Comparison of ENCODE assay signal across 18 cellular contexts in genomic region chr5:40734986-40735385, GRCh38. TPM values are rescaled to one million over a fixed set of nuclear protein-coding genes. Genes with fewer than 3 reads are reported as not detected.
DNase-seq lines count a peak whose midpoint lies in the region; ATAC-seq and TF ChIP-seq lines count a peak whose summit lies in the region.
"Had no signal": no experiment of that assay in that cellular context is flagged by ENCODE, and none has a peak within 500 bp of the region (broad histone marks: within the 10 kb centered on the region; RNA-seq: fewer than 3 reads in every experiment).

No MANE protein-coding gene starts in this region.

- no peaks in the 10 kb centered on the region for H3K9me3 ChIP-seq in transverse colon

- H3K27ac Mint-ChIP-seq in activated naive CD8-positive, alpha-beta T cell, result peak overlapping the region; percentile 30
- no peak overlapping the region for H3K27ac Mint-ChIP-seq in activated naive CD8-positive, alpha-beta T cell treated with anti-CD3 and anti-CD28 coated beads, Interleukin-2, amount 50 U/mL, for 24 hours

- intact Hi-C loops in transverse colon (cut with DNase I; ENCODE audit: low total_unique reads), result loop anchor here (10.0 kb wide), 1 partner anchor 1020 kb away; no protein-coding TSS in a partner anchor

- H3K27ac ChIP-seq in VCaP (peak overlapping the region; percentile 96), foreskin keratinocyte (no peak overlapping the region), transverse colon (peak overlapping the region; percentile 47 to 76 (median 62))
- H3K27ac ChIP-seq: cardiac muscle cell, parathyroid adenoma had no signal

- TF ChIP-seq EP300 in transverse colon (IDR thresholded peaks at IDR 0.05; ENCODE audit: low read depth), result no peak

- H3K36me3 ChIP-seq in transverse colon, result peaks cover 0 to under 1% (median 0%) of the 10 kb centered on the region in 4 donors
- H3K36me3 ChIP-seq: cardiac muscle cell had no signal

- H3K27me3 ChIP-seq in foreskin keratinocyte (no peaks in the 10 kb centered on the region), transverse colon (no peaks in the 10 kb centered on the region)
- H3K27me3 ChIP-seq: cardiac muscle cell had no signal

- in situ Hi-C loops in transverse colon (cut with MboI; ENCODE audit: low pct_ligation_motif_present in 1 of 4, low pct_unique_long_range_greater_than_20kb in 1 of 4, low sequenced_read_pairs in 3 of 4), result loop anchor here (25.0 kb wide), 3 partner anchors 798 to 1148 kb away; no protein-coding TSS in a partner anchor

- TF ChIP-seq CTCF in VCaP (conservative IDR thresholded peaks at IDR 0.05) (no peak), foreskin keratinocyte (conservative IDR thresholded peaks at IDR 0.05) (no peak), transverse colon (IDR thresholded peaks at IDR 0.05) (no peak)

- no peak for DNase-seq in activated naive CD8-positive, alpha-beta T cell treated with anti-CD3 and anti-CD28 coated beads, Interleukin-2, amount 50 U/mL, for 24 hours
- DNase-seq in foreskin keratinocyte (peak; percentile 32 to 60), transverse colon (no peak), retina (no peak), NCI-H774 (lab: John Stamatoyannopoulos, UW) (no peak)
- DNase-seq: activated T-cell treated with anti-CD3 and anti-CD28 coated beads, Interleukin-2, amount 50 U/mL, for 1 hour; DMS 273 treated with DMSO at 0.1 percent for 48 hours; hypothalamus; KG1; NCI-H2029; NCI-H82; SIG-M5 had no signal

- no peaks in the 10 kb centered on the region for H3K27me3 Mint-ChIP-seq in activated naive CD8-positive, alpha-beta T cell
- no peaks in the 10 kb centered on the region for H3K27me3 Mint-ChIP-seq in activated naive CD8-positive, alpha-beta T cell treated with anti-CD3 and anti-CD28 coated beads, Interleukin-2, amount 50 U/mL, for 24 hours
- H3K27me3 Mint-ChIP-seq: type B pancreatic cell had no signal

- TF ChIP-seq POLR2A in transverse colon (IDR thresholded peaks at IDR 0.05), result no peak

- H3K4me3 ChIP-seq in transverse colon, result no peak overlapping the region
- H3K4me3 ChIP-seq: cardiac muscle cell had no signal

- H3K9me3 Mint-ChIP-seq in activated naive CD8-positive, alpha-beta T cell (ENCODE audit: low read depth), result no peaks in the 10 kb centered on the region
- H3K9me3 Mint-ChIP-seq in activated naive CD8-positive, alpha-beta T cell treated with anti-CD3 and anti-CD28 coated beads, Interleukin-2, amount 50 U/mL, for 24 hours, result no peaks in the 10 kb centered on the region
- H3K9me3 Mint-ChIP-seq: type B pancreatic cell had no signal

- WGBS in transverse colon (ENCODE audit: low coverage in 1 of 2), 2 donors, result 41 to 51% methylated on average over 2 of the region's 2 CpGs

- peaks cover 28% of the 10 kb centered on the region for H3K4me1 Mint-ChIP-seq in activated naive CD8-positive, alpha-beta T cell (ENCODE audit: low read depth)
- peaks cover 28% of the 10 kb centered on the region for H3K4me1 Mint-ChIP-seq in activated naive CD8-positive, alpha-beta T cell treated with anti-CD3 and anti-CD28 coated beads, Interleukin-2, amount 50 U/mL, for 24 hours

- H3K4me1 ChIP-seq in foreskin keratinocyte, result peaks cover 14% of the 10 kb centered on the region
- peaks cover 22 to 52% (median 31%) of the 10 kb centered on the region in 4 donors for H3K4me1 ChIP-seq in transverse colon
- H3K4me1 ChIP-seq: parathyroid adenoma had no signal

- H3K36me3 Mint-ChIP-seq in activated naive CD8-positive, alpha-beta T cell, result peaks cover 11% of the 10 kb centered on the region
- H3K36me3 Mint-ChIP-seq in activated naive CD8-positive, alpha-beta T cell treated with anti-CD3 and anti-CD28 coated beads, Interleukin-2, amount 50 U/mL, for 24 hours (ENCODE audit: low read depth), result peaks cover 13% of the 10 kb centered on the region

- ATAC-seq in activated naive CD8-positive, alpha-beta T cell treated with anti-CD3 and anti-CD28 coated beads, Interleukin-2, amount 50 U/mL, for 24 hours, result no peak
- peak; percentile 57 for ATAC-seq in foreskin keratinocyte
- no peak for ATAC-seq in GM21526 (IDR thresholded peaks at IDR 0.05; ENCODE audit: low FRiP score, unreplicated experiment)

- H3K4me3 Mint-ChIP-seq in activated naive CD8-positive, alpha-beta T cell, result no peak overlapping the region
- H3K4me3 Mint-ChIP-seq in activated naive CD8-positive, alpha-beta T cell treated with anti-CD3 and anti-CD28 coated beads, Interleukin-2, amount 50 U/mL, for 24 hours, result no peak overlapping the region
- H3K4me3 Mint-ChIP-seq: type B pancreatic cell had no signal

RNA-seq across cellular contexts. Expression of gene TTC33, which starts 20.8 kb away (rescaled TPM):
- 10.4 and 10.5 TPM in 2 replicates for total RNA-seq in foreskin keratinocyte
- 2.8 and 3.4 TPM in 2 replicates for polyA plus RNA-seq in foreskin keratinocyte
- 10 to 100 TPM in 3 of 4 donors, 1 to 10 TPM in 1; 6.4 to 67.3 (median 17.4) TPM for total RNA-seq in transverse colon

RNA-seq across cellular contexts. Expression of gene PTGER4, which starts 55.3 kb away (rescaled TPM):
- total RNA-seq in foreskin keratinocyte (4.2 and 7.3 TPM in 2 replicates), transverse colon (100 to 1,000 TPM in 3 of 4 donors, 10 to 100 TPM in 1; 39.6 to 127 (median 105) TPM)
- 0.72 and 1.4 TPM in 2 replicates for polyA plus RNA-seq in foreskin keratinocyte

Comparison
In these comparisons a context has a peak if more than half of its experiments do, and no peak if none do; other contexts are left out.
1. DNase-seq: peak in foreskin keratinocyte (2 of 2); none in activated naive CD8-positive, alpha-beta T cell treated with anti-CD3 and anti-CD28 coated beads, Interleukin-2, amount 50 U/mL, for 24 hours (single experiment), transverse colon (single experiment), retina (single experiment) and NCI-H774 (single experiment).